22 cellular contexts compared by ENCODE assay signal in genomic region chr11:102843474-102843873, GRCh38. TPM values are rescaled to one million over a fixed set of nuclear protein-coding genes. Genes with fewer than 3 reads are reported as not detected.
DNase-seq lines count a peak whose midpoint lies in the region; ATAC-seq, FAIRE-seq and TF ChIP-seq lines count a peak whose summit lies in the region.
"Had no signal": no experiment of that assay in that cellular context is flagged by ENCODE, and none has a peak within 500 bp of the region (broad histone marks: within the 10 kb centered on the region; RNA-seq: fewer than 3 reads in every experiment).

Gene MMP3, minus strand, starts transcription at chr11:102843609. Its CDS starts 63 bp downstream, at chr11:102843546.

- no peak within 1 kb of the TSS for H3K9ac ChIP-seq in keratinocyte (ENCODE audit: control insufficient read depth, extremely low read depth, insufficient read depth, low read length)

- no peak within 1 kb of the TSS for H3K4me3 Mint-ChIP-seq in activated T-helper 1 cell treated with anti-CD3 and anti-CD28 coated beads, Interleukin-12 subunit alpha, Interleukin-12 subunit beta, Interleukin-2, Interleukin-4 antibody, amounts not matched to agents 30 ng/mL and 10 ng/mL and 1 ng/mL, durations not matched to agents 14 hours and 24 hours and 36 hours
- H3K4me3 Mint-ChIP-seq: activated B cell treated with CpG ODN at 0.5 μM for 24 hours; activated CD8-positive, alpha-beta T cell treated with anti-CD3 and anti-CD28 coated beads, Interleukin-2, amount 10 ng/mL, durations not matched to agents 7 days and 5 days; activated naive CD8-positive, alpha-beta T cell; CD4-positive, alpha-beta T cell; stimulated activated effector memory CD8-positive, alpha-beta T cell treated with anti-CD3 and anti-CD28 coated beads, Interleukin-12 subunit alpha, Interleukin-12 subunit beta, amount 100 ng/mL, for 72 hours had no signal

- ATAC-seq in SK-N-SH treated with all-trans-retinoic acid at 6 μM for 48 hours: peak; percentile 77
- ATAC-seq: activated CD8-positive, alpha-beta T cell treated with anti-CD3 and anti-CD28 coated beads, Interleukin-2, amount 10 ng/mL, durations not matched to agents 7 days and 5 days; stimulated activated effector memory CD8-positive, alpha-beta T cell treated with anti-CD3 and anti-CD28 coated beads, Interleukin-12 subunit alpha, Interleukin-12 subunit beta, amount 100 ng/mL, for 72 hours had no signal

- dilution Hi-C loops in keratinocyte (cut with MboI; ENCODE audit: extremely low pct_ligation_motif_present, low sequenced_read_pairs): no loop called here

- no peaks in the 10 kb centered on the region for H3K9me1 ChIP-seq in keratinocyte (ENCODE audit: control insufficient read depth, extremely low read depth, insufficient read depth, low read length)

- no peaks in the 10 kb centered on the region for H3K9me3 ChIP-seq in keratinocyte (ENCODE audit: control insufficient read depth, low read depth, low read length)
- H3K9me3 ChIP-seq: HAP-1, left ventricle myocardium inferior had no signal

- H3K4me1 Mint-ChIP-seq in activated T-helper 1 cell treated with anti-CD3 and anti-CD28 coated beads, Interleukin-12 subunit alpha, Interleukin-12 subunit beta, Interleukin-2, Interleukin-4 antibody, amounts not matched to agents 30 ng/mL and 10 ng/mL and 1 ng/mL, durations not matched to agents 14 hours and 24 hours and 36 hours (ENCODE audit: low read depth): no peaks in the 10 kb centered on the region
- H3K4me1 Mint-ChIP-seq: activated B cell treated with CpG ODN at 0.5 μM for 24 hours; stimulated activated effector memory CD8-positive, alpha-beta T cell treated with anti-CD3 and anti-CD28 coated beads, Interleukin-12 subunit alpha, Interleukin-12 subunit beta, amount 100 ng/mL, for 72 hours had no signal

- no peaks in the 10 kb centered on the region for H4K20me1 ChIP-seq in keratinocyte (ENCODE audit: control insufficient read depth, extremely low read depth, insufficient read depth, low read length)

- peak; percentile 85 for FAIRE-seq in keratinocyte (lab: Jason Lieb, UNC)
- FAIRE-seq: colon had no signal

- peak within 1 kb of the TSS; percentile 15 for H2AFZ ChIP-seq in keratinocyte (ENCODE audit: control insufficient read depth, low read length)

- no peaks in the 10 kb centered on the region for H3K79me2 ChIP-seq in keratinocyte (ENCODE audit: control insufficient read depth, insufficient read depth, low read length)

- no peaks in the 10 kb centered on the region for H3K27me3 ChIP-seq in keratinocyte (ENCODE audit: control insufficient read depth, extremely low read depth, insufficient read depth, low read length)

- peak; percentile 57 for DNase-seq in AG20443 (ENCODE audit: low spot score)
- DNase-seq in HS-5 (ENCODE audit: low read depth): peak; percentile 84
- DNase-seq in keratinocyte (ENCODE audit: low read depth, low spot score): no peak
- DNase-seq in SW480 (ENCODE audit: low spot score): no peak
- no peak for DNase-seq in activated T-helper 1 cell treated with anti-CD3 and anti-CD28 coated beads, Interleukin-12 subunit alpha, Interleukin-12 subunit beta, Interleukin-2, Interleukin-4 antibody, amounts not matched to agents 30 ng/mL and 10 ng/mL and 1 ng/mL, durations not matched to agents 14 hours and 24 hours and 36 hours (ENCODE audit: low spot score)
- DNase-seq in NAMALWA (ENCODE audit: low spot score): no peak
- no peak for DNase-seq in DMS53 (lab: John Stamatoyannopoulos, UW)
- DNase-seq: activated B cell treated with CpG ODN at 0.5 μM for 24 hours; activated CD8-positive, alpha-beta T cell treated with anti-CD3 and anti-CD28 coated beads, Interleukin-2, amount 10 ng/mL, durations not matched to agents 7 days and 5 days; activated T-cell treated with anti-CD3 and anti-CD28 coated beads, Interleukin-2, amount 50 U/mL, for 48 hours; CD4-positive, alpha-beta T cell; DMS79; left ventricle myocardium inferior; NCI-H1930; SIG-M5; T-helper 2 cell had no signal

- intact Hi-C loops in activated T-helper 1 cell treated with anti-CD3 and anti-CD28 coated beads, Interleukin-12 subunit alpha, Interleukin-12 subunit beta, Interleukin-2, Interleukin-4 antibody, amounts not matched to agents 30 ng/mL and 10 ng/mL and 1 ng/mL, durations not matched to agents 14 hours and 24 hours and 36 hours (cut with micrococcal nuclease): no loop called here

- H3K9me3 Mint-ChIP-seq in activated T-helper 1 cell treated with anti-CD3 and anti-CD28 coated beads, Interleukin-12 subunit alpha, Interleukin-12 subunit beta, Interleukin-2, Interleukin-4 antibody, amounts not matched to agents 30 ng/mL and 10 ng/mL and 1 ng/mL, durations not matched to agents 14 hours and 24 hours and 36 hours: no peaks in the 10 kb centered on the region
- H3K9me3 Mint-ChIP-seq: activated B cell treated with CpG ODN at 0.5 μM for 24 hours; CD4-positive, alpha-beta T cell had no signal

- H3K27ac ChIP-seq in keratinocyte (ENCODE audit: control insufficient read depth, insufficient read depth, low read length): peak within 1 kb of the TSS; percentile 11
- H3K27ac ChIP-seq: left ventricle myocardium inferior had no signal

- peaks cover 21% of the 10 kb centered on the region for H3K4me1 ChIP-seq in keratinocyte (ENCODE audit: control insufficient read depth, extremely low read depth, insufficient read depth, low read length)
- H3K4me1 ChIP-seq: HAP-1, left ventricle myocardium inferior had no signal

- peak within 1 kb of the TSS in 1 of 3 experiments; percentile 28 for H3K4me3 ChIP-seq in keratinocyte (ENCODE audit: control insufficient read depth in 2 of 3, extremely low read depth in 1 of 3, insufficient read depth in 2 of 3, low read depth in 1 of 3, low read length in 3 of 3)
- H3K4me3 ChIP-seq: HAP-1, left ventricle myocardium inferior had no signal

- no peak within 1 kb of the TSS for H3K27ac Mint-ChIP-seq in activated T-helper 1 cell treated with anti-CD3 and anti-CD28 coated beads, Interleukin-12 subunit alpha, Interleukin-12 subunit beta, Interleukin-2, Interleukin-4 antibody, amounts not matched to agents 30 ng/mL and 10 ng/mL and 1 ng/mL, durations not matched to agents 14 hours and 24 hours and 36 hours
- H3K27ac Mint-ChIP-seq: activated B cell treated with CpG ODN at 0.5 μM for 24 hours; activated CD8-positive, alpha-beta T cell treated with anti-CD3 and anti-CD28 coated beads, Interleukin-2, amount 10 ng/mL, durations not matched to agents 7 days and 5 days; activated naive CD8-positive, alpha-beta T cell; CD4-positive, alpha-beta T cell; stimulated activated effector memory CD8-positive, alpha-beta T cell treated with anti-CD3 and anti-CD28 coated beads, Interleukin-12 subunit alpha, Interleukin-12 subunit beta, amount 100 ng/mL, for 72 hours had no signal

- peak within 1 kb of the TSS; percentile 59 for H3K4me2 ChIP-seq in keratinocyte (ENCODE audit: control insufficient read depth, extremely low read depth, insufficient read depth, low read depth, low read length)

- no peak for TF ChIP-seq CTCF in keratinocyte (optimal IDR thresholded peaks at IDR 0.05 in 1 of 3, IDR thresholded peaks at IDR 0.05 in 1 of 3, conservative IDR thresholded peaks at IDR 0.05 in 1 of 3; ENCODE audit: extremely low read depth in 1 of 3, insufficient read depth in 2 of 3, low read length in 3 of 3)

- H3K27me3 Mint-ChIP-seq in activated T-helper 1 cell treated with anti-CD3 and anti-CD28 coated beads, Interleukin-12 subunit alpha, Interleukin-12 subunit beta, Interleukin-2, Interleukin-4 antibody, amounts not matched to agents 30 ng/mL and 10 ng/mL and 1 ng/mL, durations not matched to agents 14 hours and 24 hours and 36 hours (ENCODE audit: insufficient read depth): peaks cover 5% of the 10 kb centered on the region

- no peaks in the 10 kb centered on the region for H3K36me3 Mint-ChIP-seq in activated T-helper 1 cell treated with anti-CD3 and anti-CD28 coated beads, Interleukin-12 subunit alpha, Interleukin-12 subunit beta, Interleukin-2, Interleukin-4 antibody, amounts not matched to agents 30 ng/mL and 10 ng/mL and 1 ng/mL, durations not matched to agents 14 hours and 24 hours and 36 hours (ENCODE audit: low read depth)
- H3K36me3 Mint-ChIP-seq: activated naive CD8-positive, alpha-beta T cell; stimulated activated effector memory CD8-positive, alpha-beta T cell treated with anti-CD3 and anti-CD28 coated beads, Interleukin-12 subunit alpha, Interleukin-12 subunit beta, amount 100 ng/mL, for 72 hours had no signal

- no peaks in the 10 kb centered on the region for H3K36me3 ChIP-seq in keratinocyte (ENCODE audit: control insufficient read depth in 2 of 2, extremely low read depth in 1 of 2, insufficient read depth in 2 of 2, low read length in 2 of 2)
- H3K36me3 ChIP-seq: HAP-1, left ventricle myocardium inferior had no signal

TF ChIP-seq in SK-N-SH treated with all-trans-retinoic acid at 6 μM for 48 hours, 23 proteins besides CTCF, POLR2A, EP300 and RAD21 (continues in another document):
- TF ChIP-seq ZFP30 (CRISPR knock-in tag; IDR thresholded peaks at IDR 0.05): no peak
- TF ChIP-seq RARB (CRISPR knock-in tag; IDR thresholded peaks at IDR 0.05): no peak
- no peak for TF ChIP-seq TOX (CRISPR knock-in tag; IDR thresholded peaks at IDR 0.05; ENCODE audit: borderline replicate concordance)
- TF ChIP-seq ZFP3 (CRISPR knock-in tag; IDR thresholded peaks at IDR 0.05): no peak
- no peak for TF ChIP-seq ZC3H10 (CRISPR knock-in tag; IDR thresholded peaks at IDR 0.05)
- no peak for TF ChIP-seq ZNF8 (CRISPR knock-in tag; IDR thresholded peaks at IDR 0.05)

RNA-seq across cellular contexts. Expression of gene MMP3, which starts in this region (rescaled TPM):
- polyA plus RNA-seq in keratinocyte: 2.4 to 35.1 TPM (median 8.3 TPM) in 3 replicates
- polyA plus RNA-seq in keratinocyte (2011; ENCODE audit: low read depth): 5.3 TPM
- polyA plus RNA-seq in keratinocyte (2011; cell fraction: cytosol; rRNA removed): 2.4 and 2.7 TPM in 2 replicates
- polyA plus RNA-seq in keratinocyte (2011; cell fraction: nucleus; rRNA removed): 18.0 and 21.0 TPM in 2 replicates
- 1.5 and 3.1 TPM in 2 replicates for polyA plus RNA-seq in keratinocyte (2012; ENCODE audit: low replicate concordance)
- 3.3 to 14.3 TPM in 2 of 3 replicates, not detected in the other for polyA minus RNA-seq in keratinocyte
- polyA minus RNA-seq in keratinocyte (2011; cell fraction: cytosol; rRNA and poly(A)+ RNA removed): not detected
- polyA minus RNA-seq in keratinocyte (2011; cell fraction: nucleus; rRNA and poly(A)+ RNA removed): 4.3 and 12.1 TPM in 2 replicates
- total RNA-seq in activated T-helper 1 cell treated with anti-CD3 and anti-CD28 coated beads, Interleukin-12 subunit alpha, Interleukin-12 subunit beta, Interleukin-2, Interleukin-4 antibody, amounts not matched to agents 30 ng/mL and 10 ng/mL and 1 ng/mL, durations not matched to agents 14 hours and 24 hours and 36 hours: not detected in 2 replicates
- total RNA-seq: activated B cell treated with CpG ODN at 0.5 μM for 24 hours; activated CD8-positive, alpha-beta T cell treated with anti-CD3 and anti-CD28 coated beads, Interleukin-2, amount 10 ng/mL, durations not matched to agents 7 days and 5 days; CD4-positive, alpha-beta T cell; left ventricle myocardium inferior; NCI-H460 had no signal

Comparison
In these comparisons a context has a peak if more than half of its experiments do, and no peak if none do; other contexts are left out.
1. DNase-seq: peak in AG20443 (single experiment) and HS-5 (single experiment); none in keratinocyte (single experiment), SW480 (single experiment), activated T-helper 1 cell treated with anti-CD3 and anti-CD28 coated beads, Interleukin-12 subunit alpha, Interleukin-12 subunit beta, Interleukin-2, Interleukin-4 antibody, amounts not matched to agents 30 ng/mL and 10 ng/mL and 1 ng/mL, durations not matched to agents 14 hours and 24 hours and 36 hours (single experiment), NAMALWA (single experiment) and DMS53 (single experiment).